ENCODE assay signal across 16 cellular contexts in genomic region chr1:211468595-211468994, GRCh38. TPM values are rescaled to one million over a fixed set of nuclear protein-coding genes. Genes with fewer than 3 reads are reported as not detected.
DNase-seq lines count a peak whose midpoint lies in the region; ATAC-seq and TF ChIP-seq lines count a peak whose summit lies in the region.
"Had no signal": no experiment of that assay in that cellular context is flagged by ENCODE, and none has a peak within 500 bp of the region (broad histone marks: within the 10 kb centered on the region; RNA-seq: fewer than 3 reads in every experiment).

No MANE protein-coding gene starts in this region.

- peaks cover 8 to 9% of the 10 kb centered on the region in 2 donors for H3K4me1 ChIP-seq in thyroid gland

- H3K9me3 ChIP-seq in thyroid gland: no peaks in the 10 kb centered on the region

- intact Hi-C loops in lower leg skin (cut with DNase I; ENCODE audit: low total_unique reads) (no loop called here), thyroid gland (cut with DNase I) (no loop called here)

- TF ChIP-seq CTCF in HFF-Myc (IDR thresholded peaks at IDR 0.05; ENCODE audit: low read depth, low read length, missing control alignments) (no peak), lower leg skin (IDR thresholded peaks at IDR 0.05) (no peak), thyroid gland (IDR thresholded peaks at IDR 0.05) (no peak)

- H3K36me3 ChIP-seq in thyroid gland: no peaks in the 10 kb centered on the region

- ATAC-seq in HG03196 (IDR thresholded peaks at IDR 0.05; ENCODE audit: unreplicated experiment) (no peak), HG02884 (IDR thresholded peaks at IDR 0.05; ENCODE audit: unreplicated experiment) (no peak)

- H3K4me3 ChIP-seq in HFF-Myc (replicated peaks; ENCODE audit: low read depth, low read length): no peak overlapping the region
- no peak overlapping the region for H3K4me3 ChIP-seq in lower leg skin (ENCODE audit: low read depth, poor library complexity, severe bottlenecking)
- no peak overlapping the region for H3K4me3 ChIP-seq in thyroid gland (replicated peaks in 1 of 3)

- TF ChIP-seq POLR2A in lower leg skin (IDR thresholded peaks at IDR 0.05) (no peak), thyroid gland (IDR thresholded peaks at IDR 0.05) (no peak)

- peak overlapping the region in 1 of 3 donors; percentile 48 for H3K27ac ChIP-seq in thyroid gland

- no peaks in the 10 kb centered on the region for H3K27me3 ChIP-seq in thyroid gland

- DNase-seq in HFF-Myc (ENCODE audit: extremely low read depth, low read depth) (peak; percentile 16), dermis blood vessel endothelial cell (peak; percentile 98), lower leg skin (ENCODE audit: low spot score in 2 of 2) (peak; percentile 78 to 90), thyroid gland (peak; percentile 28 to 38), NCI-H1694 treated with DMSO at 0.1 percent for 48 hours (lab: John Stamatoyannopoulos, UW) (no peak)
- DNase-seq: activated CD8-positive, alpha-beta memory T cell treated with anti-CD3 and anti-CD28 coated beads for 24 hours; activated gamma-delta T cell; mesenchymal stem cell; NCI-H2171 had no signal

- 23 to 40% methylated on average over 3 of the region's 3 CpGs for WGBS in lower leg skin, 2 donors
- WGBS in thyroid gland, 2 donors: 30 to 40% methylated on average over 3 of the region's 3 CpGs

RNA-seq across cellular contexts. Expression of gene RD3, which starts 23.4 kb away (rescaled TPM):
- total RNA-seq in dermis blood vessel endothelial cell (not detected in 2 replicates), lower leg skin (under 1 TPM in 3 of 4 donors, not detected in 1; 0.23 to 0.36 (median 0.25) TPM), thyroid gland (not detected)
- total RNA-seq: astrocyte, Daoy, fibroblast of lung, HT-29, osteoblast had no signal
